Comparison of ENCODE assay signal across 6 cellular contexts in genomic region chr22:30302810-30303138, GRCh38. TPM values are rescaled to one million over a fixed set of nuclear protein-coding genes. Genes with fewer than 3 reads are reported as not detected.
DNase-seq lines count a peak whose midpoint lies in the region; ATAC-seq and TF ChIP-seq lines count a peak whose summit lies in the region.

No MANE protein-coding gene starts in this region.

- TF ChIP-seq POLR2A in thyroid gland (IDR thresholded peaks at IDR 0.05): no peak

- H3K9me3 Mint-ChIP-seq in activated naive CD4-positive, alpha-beta T cell treated with anti-CD3 and anti-CD28 coated beads for 36 hours: no peaks in the 10 kb centered on the region

- no peak overlapping the region for H3K4me3 ChIP-seq in esophagus (ENCODE audit: low read depth in 1 of 2, low read length in 2 of 2)
- H3K4me3 ChIP-seq in thyroid gland (replicated peaks in 1 of 3): no peak overlapping the region

- in situ Hi-C loops in G401 (cut with HindIII; ENCODE audit: low sequenced_read_pairs): no loop called here

- H3K36me3 Mint-ChIP-seq in activated naive CD4-positive, alpha-beta T cell treated with anti-CD3 and anti-CD28 coated beads for 36 hours (ENCODE audit: low read depth): peaks cover 8% of the 10 kb centered on the region

- H3K36me3 ChIP-seq in esophagus (ENCODE audit: control insufficient read depth in 2 of 2, insufficient read depth in 2 of 2, low read length in 1 of 2): peaks cover 7 to 36% of the 10 kb centered on the region in 2 donors
- H3K36me3 ChIP-seq in thyroid gland: peaks cover 0 to 2% of the 10 kb centered on the region in 2 donors

- H3K4me3 Mint-ChIP-seq in activated naive CD4-positive, alpha-beta T cell treated with anti-CD3 and anti-CD28 coated beads for 36 hours: peak overlapping the region; percentile 30

- H3K4me1 ChIP-seq in esophagus (ENCODE audit: control insufficient read depth in 2 of 2, insufficient read depth in 2 of 2, low read length in 1 of 2) (peaks cover 30 to 63% of the 10 kb centered on the region in 2 donors), thyroid gland (peaks cover 86 to 100% of the 10 kb centered on the region in 2 donors)

- DNase-seq in activated naive CD4-positive, alpha-beta T cell treated with anti-CD3 and anti-CD28 coated beads for 36 hours: no peak
- no peak for DNase-seq in activated naive CD4-positive, alpha-beta T cell (lab: John Stamatoyannopoulos, UW)
- DNase-seq in thyroid gland (no peak), G401 (ENCODE audit: low spot score) (no peak)

- H3K27me3 Mint-ChIP-seq in activated naive CD4-positive, alpha-beta T cell treated with anti-CD3 and anti-CD28 coated beads for 36 hours (ENCODE audit: low read depth): no peaks in the 10 kb centered on the region

- H3K27ac ChIP-seq in esophagus (ENCODE audit: low read depth in 2 of 2, low read length in 1 of 2): peak overlapping the region; percentile 96 to 99
- H3K27ac ChIP-seq in thyroid gland: peak overlapping the region; percentile 75 to 87 (median 84)

- no peak for TF ChIP-seq CTCF in thyroid gland (IDR thresholded peaks at IDR 0.05)

- H3K9me3 ChIP-seq in esophagus (ENCODE audit: control insufficient read depth in 2 of 2, insufficient read depth in 1 of 2, low read depth in 1 of 2, low read length in 1 of 2): no peaks in the 10 kb centered on the region
- no peaks in the 10 kb centered on the region for H3K9me3 ChIP-seq in thyroid gland

- no peak for ATAC-seq in HG03520 (IDR thresholded peaks at IDR 0.05; ENCODE audit: unreplicated experiment)

- H3K27me3 ChIP-seq in esophagus (ENCODE audit: control insufficient read depth in 1 of 2, insufficient read depth in 2 of 2, low read length in 2 of 2) (no peaks in the 10 kb centered on the region), thyroid gland (no peaks in the 10 kb centered on the region)

- peaks cover 96% of the 10 kb centered on the region for H3K4me1 Mint-ChIP-seq in activated naive CD4-positive, alpha-beta T cell treated with anti-CD3 and anti-CD28 coated beads for 36 hours (ENCODE audit: low read depth)

- peak overlapping the region; percentile 97 for H3K27ac Mint-ChIP-seq in activated naive CD4-positive, alpha-beta T cell treated with anti-CD3 and anti-CD28 coated beads for 36 hours

- CTCF ChIA-PET in activated naive CD4-positive, alpha-beta T cell treated with anti-CD3 and anti-CD28 coated beads for 36 hours (lab: Charles Lee): interaction anchor here (1.1 to 1.9 kb wide), 4 partner anchors 10 to 88 kb away, joined by 3 to 10 read pairs (median 4); no protein-coding TSS in a partner anchor

- intact Hi-C loops in activated naive CD4-positive, alpha-beta T cell treated with anti-CD3 and anti-CD28 coated beads for 36 hours (cut with micrococcal nuclease): no loop called here
- intact Hi-C loops in thyroid gland (cut with DNase I): no loop called here

- 44 to 58% methylated on average over 5 of the region's 5 CpGs for WGBS in esophagus, 2 donors
- WGBS in thyroid gland, 2 donors: 51 to 62% methylated on average over 5 of the region's 5 CpGs

RNA-seq across cellular contexts. Expression of gene CASTOR1, which starts 13.5 kb away (rescaled TPM):
- total RNA-seq in activated naive CD4-positive, alpha-beta T cell treated with anti-CD3 and anti-CD28 coated beads for 36 hours: 1 to 10 TPM; 2.1 to 3.8 TPM
- polyA plus RNA-seq in esophagus: 10 to 100 TPM; 29.7 to 39.3 TPM
- total RNA-seq in thyroid gland: 10 to 100 TPM; 16.5 to 36.0 (median 27.7) TPM
- total RNA-seq in G401 (2014; rRNA removed; shearing (Covaris generic)): 9.8 and 11.3 TPM in 2 replicates

RNA-seq across cellular contexts. Expression of gene TBC1D10A, which starts 24.0 kb away (rescaled TPM):
- 10 to 100 TPM; 19.4 to 21.4 TPM for total RNA-seq in activated naive CD4-positive, alpha-beta T cell treated with anti-CD3 and anti-CD28 coated beads for 36 hours
- 10 to 100 TPM; 30.4 to 35.3 TPM for polyA plus RNA-seq in esophagus
- total RNA-seq in thyroid gland: 10 to 100 TPM; 28.4 to 44.7 (median 35.9) TPM
- 12.8 and 31.0 TPM in 2 replicates for total RNA-seq in G401 (2014; rRNA removed; shearing (Covaris generic))

RNA-seq across cellular contexts. Expression of gene OSM, which starts 36.1 kb away (rescaled TPM):
- total RNA-seq in activated naive CD4-positive, alpha-beta T cell treated with anti-CD3 and anti-CD28 coated beads for 36 hours: 10 to 100 TPM in 1 of 2 experiments, 1 to 10 TPM in 1; 8.9 to 11.2 TPM
- under 1 TPM; 0.22 to 0.63 TPM for polyA plus RNA-seq in esophagus
- total RNA-seq in thyroid gland: under 1 TPM in 1 of 4 donors, not detected in 3; 0.40 TPM
- total RNA-seq in G401 (2014; rRNA removed; shearing (Covaris generic)): not detected in 2 replicates

RNA-seq across cellular contexts. Expression of gene SF3A1, which starts 53.9 kb away (rescaled TPM):
- 100 to 1,000 TPM; 274 to 276 TPM for total RNA-seq in activated naive CD4-positive, alpha-beta T cell treated with anti-CD3 and anti-CD28 coated beads for 36 hours
- polyA plus RNA-seq in esophagus: 10 to 100 TPM; 14.3 to 23.1 TPM
- 100 to 1,000 TPM in 3 of 4 donors, 10 to 100 TPM in 1; 52.8 to 193 (median 135) TPM for total RNA-seq in thyroid gland
- 16.5 and 25.5 TPM in 2 replicates for total RNA-seq in G401 (2014; rRNA removed; shearing (Covaris generic))

RNA-seq across cellular contexts. Expression of gene CCDC157, which starts 54.0 kb away (rescaled TPM):
- 1 to 10 TPM; 1.1 to 1.5 TPM for total RNA-seq in activated naive CD4-positive, alpha-beta T cell treated with anti-CD3 and anti-CD28 coated beads for 36 hours
- polyA plus RNA-seq in esophagus: 1 to 10 TPM; 1.6 to 2.2 TPM
- 10 to 100 TPM in 3 of 4 donors, 1 to 10 TPM in 1; 8.1 to 18.3 (median 15.6) TPM for total RNA-seq in thyroid gland
- 1.8 and 2.9 TPM in 2 replicates for total RNA-seq in G401 (2014; rRNA removed; shearing (Covaris generic))
